8 cellular contexts compared by ENCODE assay signal in genomic region chr12:95859947-95860850, GRCh38. TPM values are rescaled to one million over a fixed set of nuclear protein-coding genes. Genes with fewer than 3 reads are reported as not detected.
DNase-seq lines count a peak whose midpoint lies in the region; ATAC-seq and TF ChIP-seq lines count a peak whose summit lies in the region.

No MANE protein-coding gene starts in this region.

- BruUV-seq in IMR-90 (replicated peaks; lab: Mats Ljungman, UMichigan) (TSS peak; percentile 21), mammary epithelial cell (replicated peaks; lab: Mats Ljungman, UMichigan) (no TSS peak)

- CTCF ChIA-PET in IMR-90 (lab: Yijun Ruan, JAX) (no interaction called here), mammary epithelial cell (lab: Charles Lee; ENCODE audit: low non-redundant PET) (no interaction called here)

- no peak overlapping the region for H3K27ac ChIP-seq in IMR-90 (ENCODE audit: insufficient read depth, low read length)
- H3K27ac ChIP-seq in mammary epithelial cell (ENCODE audit: insufficient read depth, low read depth, low read length): peak overlapping the region; percentile 83
- no peak overlapping the region for H3K27ac ChIP-seq in mucosa of rectum (ENCODE audit: low read depth in 2 of 2, low read length in 2 of 2)

- H3K4me1 ChIP-seq in BE2C (0 out of 2 replicates have a peak, but pooled peaks cover 2% of the 10 kb centered on the region), IMR-90 (ENCODE audit: control insufficient read depth, insufficient read depth, low read length) (peaks cover 1% of the 10 kb centered on the region), mammary epithelial cell (ENCODE audit: insufficient read depth, low read length) (peaks cover 7% of the 10 kb centered on the region), mucosa of rectum (ENCODE audit: control insufficient read depth in 2 of 2, insufficient read depth in 2 of 2, low read length in 2 of 2) (peaks cover 13 to 14% of the 10 kb centered on the region in 2 donors)

- H4K20me1 ChIP-seq in IMR-90 (ENCODE audit: insufficient read depth, low read length): peaks cover 4% of the 10 kb centered on the region; the same call in 1 of the 2 replicates
- H4K20me1 ChIP-seq in mammary epithelial cell (ENCODE audit: insufficient read depth, low read length): no peaks in the 10 kb centered on the region

- H3K4me3 ChIP-seq in BE2C (ENCODE audit: low read depth, low read length): peak overlapping the region; percentile 97
- peak overlapping the region; percentile 90 for H3K4me3 ChIP-seq in IMR-90 (ENCODE audit: insufficient read depth, low read depth, low read length)
- peak overlapping the region; percentile 80 to 93 (median 88) for H3K4me3 ChIP-seq in mammary epithelial cell (replicated peaks in 1 of 3; ENCODE audit: insufficient read depth in 1 of 3, low read depth in 2 of 3, low read length in 3 of 3)
- peak overlapping the region; percentile 84 to 92 for H3K4me3 ChIP-seq in mucosa of rectum (ENCODE audit: low read length in 2 of 2)

- no peak overlapping the region for H3K18ac ChIP-seq in IMR-90 (ENCODE audit: low read depth, low read length)

- no peak for TF ChIP-seq RAD21 in IMR-90 (IDR thresholded peaks at IDR 0.05; ENCODE audit: low read length)

- H3K4me2 ChIP-seq in IMR-90 (ENCODE audit: low read depth, low read length) (peak overlapping the region; percentile 99), mammary epithelial cell (ENCODE audit: insufficient read depth, low read depth, low read length) (peak overlapping the region; percentile 77)

- H2BK120ac ChIP-seq in IMR-90 (ENCODE audit: low read depth, low read length): no peak overlapping the region

- no peak overlapping the region for H3K56ac ChIP-seq in IMR-90 (ENCODE audit: extremely low read depth, insufficient read depth, low read length)

- no peak overlapping the region for H2AK9ac ChIP-seq in IMR-90 (replicated peaks; ENCODE audit: low read depth, low read length, poor library complexity)

- H3K9ac ChIP-seq in IMR-90 (ENCODE audit: low read depth, low read length) (peak overlapping the region; percentile 73; the same call in 1 of the 2 replicates), mammary epithelial cell (ENCODE audit: insufficient read depth, low read length) (peak overlapping the region; percentile 97), mucosa of rectum (ENCODE audit: low read depth in 1 of 2, low read length in 2 of 2) (peak overlapping the region in 1 of 2 donors; percentile 9)

- H3K9me1 ChIP-seq in IMR-90 (ENCODE audit: insufficient read depth, low read length): peaks cover 3% of the 10 kb centered on the region; the same call in 1 of the 2 replicates

- H3K9me3 ChIP-seq in BE2C (no peaks in the 10 kb centered on the region; the same call in 1 of the 2 replicates), IMR-90 (ENCODE audit: control insufficient read depth, insufficient read depth, low read length) (no peaks in the 10 kb centered on the region), mammary epithelial cell (replicated peaks; ENCODE audit: insufficient read depth, low read length) (no peaks in the 10 kb centered on the region), mucosa of rectum (ENCODE audit: control insufficient read depth in 2 of 2, low read length in 2 of 2) (no peaks in the 10 kb centered on the region)

- WGBS in IMR-90 (ENCODE audit: extremely low coverage in 2 of 2, insufficient read length in 1 of 2), 2 experiments: 100% methylated on average over 1 of the region's 10 CpGs; no CpG with 5 or more reads in 1 of the 2 experiments
- 49% methylated on average over 10 of the region's 10 CpGs for WGBS in mammary epithelial cell (ENCODE audit: low coverage, missing lambda C conversion rate)

- no peaks in the 10 kb centered on the region for H3K27me3 ChIP-seq in BE2C
- H3K27me3 ChIP-seq in IMR-90 (ENCODE audit: control insufficient read depth, insufficient read depth, low read length): no peaks in the 10 kb centered on the region
- H3K27me3 ChIP-seq in mammary epithelial cell (ENCODE audit: insufficient read depth, low read length): no peaks in the 10 kb centered on the region
- H3K27me3 ChIP-seq in mucosa of rectum (ENCODE audit: control insufficient read depth in 2 of 2, insufficient read depth in 2 of 2, low read length in 2 of 2): no peaks in the 10 kb centered on the region

- H2BK15ac ChIP-seq in IMR-90 (ENCODE audit: low read depth, low read length): no peak overlapping the region

- in situ Hi-C loops in IMR-90 (cut with MboI; ENCODE audit: low sequenced_read_pairs): no loop called here
- in situ Hi-C loops in mammary epithelial cell (cut with MboI; ENCODE audit: low sequenced_read_pairs in 2 of 2): no loop called here

- intact Hi-C loops in IMR-90 (cut with micrococcal nuclease) (no loop called here), mammary epithelial cell (cut with micrococcal nuclease) (no loop called here)

- H3K79me2 ChIP-seq in mammary epithelial cell (ENCODE audit: insufficient read depth, low read length): peaks cover 62% of the 10 kb centered on the region

- H3K36me3 ChIP-seq in BE2C (peaks cover 47% of the 10 kb centered on the region), IMR-90 (ENCODE audit: control insufficient read depth, insufficient read depth, low read length) (peaks cover 3% of the 10 kb centered on the region), mammary epithelial cell (ENCODE audit: insufficient read depth, low read length) (peaks cover 25% of the 10 kb centered on the region), mucosa of rectum (ENCODE audit: control insufficient read depth in 2 of 2, insufficient read depth in 2 of 2, low read length in 2 of 2) (peaks cover 14 to 25% of the 10 kb centered on the region in 2 donors)

- no peak overlapping the region for H4K8ac ChIP-seq in IMR-90 (ENCODE audit: low read depth in 2 of 2, low read length in 2 of 2)

- H3K23ac ChIP-seq in IMR-90 (ENCODE audit: low read depth, low read length): no peak overlapping the region

- TF ChIP-seq CTCF in BE2C (IDR thresholded peaks at IDR 0.05; ENCODE audit: low read depth, low read length) (no peak), IMR-90 (conservative IDR thresholded peaks at IDR 0.05; ENCODE audit: low read depth, low read length) (no peak), mammary epithelial cell (conservative IDR thresholded peaks at IDR 0.05 in 1 of 2, IDR thresholded peaks at IDR 0.05 in 1 of 2; ENCODE audit: extremely low read depth in 1 of 2, insufficient read depth in 1 of 2, low read depth in 1 of 2, low read length in 2 of 2) (no peak)

- no peak for ATAC-seq in IMR-90 (ENCODE audit: low read depth)
- ATAC-seq in GM19035 (IDR thresholded peaks at IDR 0.05; ENCODE audit: unreplicated experiment): no peak
- no peak for ATAC-seq in GM21423 (IDR thresholded peaks at IDR 0.05; ENCODE audit: unreplicated experiment)

- H2AK5ac ChIP-seq in IMR-90 (ENCODE audit: low read depth, low read length): no peak overlapping the region

- H3K14ac ChIP-seq in IMR-90 (replicated peaks; ENCODE audit: low read depth, low read length): no peak overlapping the region

- H2AFZ ChIP-seq in IMR-90 (replicated peaks; ENCODE audit: low read length, poor library complexity) (no peak overlapping the region), mammary epithelial cell (ENCODE audit: low read depth, low read length) (peak overlapping the region; percentile 95)

- H2BK20ac ChIP-seq in IMR-90 (ENCODE audit: low read depth, low read length): no peak overlapping the region

- H4K91ac ChIP-seq in IMR-90 (ENCODE audit: insufficient read depth, low read depth, low read length): no peak overlapping the region

- H2BK5ac ChIP-seq in IMR-90 (ENCODE audit: low read depth, low read length, poor library complexity, severe bottlenecking): no peak overlapping the region

- H3K79me1 ChIP-seq in IMR-90 (ENCODE audit: low read depth in 1 of 2, low read length in 2 of 2): peaks cover 9 to 51% of the 10 kb centered on the region in 2 experiments

- no peak for DNase-seq in BE2C
- no peak for DNase-seq in IMR-90
- peak; percentile 4 for DNase-seq in mammary epithelial cell
- no peak for DNase-seq in amniotic stem cell (lab: John Stamatoyannopoulos, UW)
- no peak for DNase-seq in cerebellar nuclear complex (lab: John Stamatoyannopoulos, UW)

- POLR2A ChIA-PET in IMR-90 (lab: Charles Lee; ENCODE audit: unreplicated experiment): interaction anchor here (0.6 kb wide), 1 partner anchor 12 kb away, joined by 4 read pairs; no protein-coding TSS in a partner anchor

- no peak overlapping the region for H4K5ac ChIP-seq in IMR-90 (ENCODE audit: low read depth, low read length)

- no peak for TF ChIP-seq POLR2A in IMR-90 (IDR thresholded peaks at IDR 0.05; ENCODE audit: low read depth, low read length)

- dilution Hi-C loops in IMR-90 (cut with HindIII; ENCODE audit: low sequenced_read_pairs, unreplicated experiment): no loop called here
- dilution Hi-C loops in mammary epithelial cell (cut with HindIII; ENCODE audit: low sequenced_read_pairs): no loop called here

- no peak overlapping the region for H3K4ac ChIP-seq in IMR-90 (ENCODE audit: low read depth, low read length)

TF ChIP-seq in IMR-90, 13 proteins besides CTCF, POLR2A, EP300 and RAD21 (continues in another document):
- no peak for TF ChIP-seq NFE2L2 (IDR thresholded peaks at IDR 0.05; ENCODE audit: low read depth, low read length)
- no peak for TF ChIP-seq BHLHE40 (IDR thresholded peaks at IDR 0.05; ENCODE audit: low read depth, low read length)
- no peak for TF ChIP-seq FOS (IDR thresholded peaks at IDR 0.05; ENCODE audit: low read depth, low read length)
- TF ChIP-seq ELK1 (IDR thresholded peaks at IDR 0.05; ENCODE audit: borderline replicate concordance, low read depth, low read length): no peak
- no peak for TF ChIP-seq SMC3 (IDR thresholded peaks at IDR 0.05; ENCODE audit: low read depth, low read length)

RNA-seq across cellular contexts. Expression of gene SNRPF, which starts 1.4 kb away (rescaled TPM):
- 170 TPM for polyA plus RNA-seq in BE2C (2012; ENCODE audit: insufficient read depth, insufficient read length, low read depth)
- total RNA-seq in IMR-90 (2012; rRNA removed) (5.0 and 16.1 TPM in 2 replicates), mammary epithelial cell (10 to 100 TPM in 1 of 2 donors, 1 to 10 TPM in 1; 5.5 to 33.7 TPM)
- polyA plus RNA-seq in IMR-90 (2012; rRNA removed) (27.4 and 27.9 TPM in 2 replicates), mammary epithelial cell (32.5 TPM)
- 10.6 and 17.5 TPM in 2 replicates for polyA plus RNA-seq in IMR-90 (2012; cell fraction: cytosol; rRNA removed)
- polyA plus RNA-seq in IMR-90 (2012; cell fraction: nucleus; rRNA removed; ENCODE audit: low replicate concordance): 2.8 and 8.7 TPM in 2 replicates
- 28.7 TPM for polyA minus RNA-seq in mammary epithelial cell
